Comparison of ENCODE assay signal across 25 cellular contexts in the genomic region with DNA sequence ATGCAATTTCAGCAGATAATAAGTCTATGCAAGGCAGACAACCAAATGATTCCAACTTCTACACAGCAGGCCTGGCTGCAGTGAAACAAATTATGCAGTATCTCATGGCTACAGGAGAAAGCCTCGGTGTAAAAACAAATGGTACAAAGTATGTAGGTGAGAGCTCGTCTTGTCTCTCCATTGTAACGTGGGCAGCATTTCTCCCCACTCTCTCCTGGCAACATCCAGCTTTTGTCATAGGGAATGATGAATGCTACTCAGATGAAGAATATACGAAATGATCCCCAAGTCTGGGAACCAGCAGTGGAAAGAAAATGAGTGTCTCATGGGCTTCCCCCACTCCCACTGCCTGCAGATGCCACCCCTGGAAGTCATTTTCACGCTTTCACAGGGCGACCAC.
"Had no signal": no experiment of that assay in that cellular context is flagged by ENCODE, and none has a peak within 500 bp of the region (broad histone marks: within the 10 kb centered on the region; RNA-seq: fewer than 3 reads in every experiment).

No MANE protein-coding gene starts in this region.

- H3K36me3 ChIP-seq: left lung, prostate gland, right lobe of liver, suprapubic skin, upper lobe of left lung had no signal

- H3K36me3 Mint-ChIP-seq: natural killer cell had no signal

- H3K4me2 ChIP-seq: smooth muscle cell had no signal

- H3K9me3 ChIP-seq: body of pancreas, left lung, mucosa of descending colon, prostate gland, right lobe of liver, suprapubic skin, upper lobe of left lung had no signal

- H3K4me1 ChIP-seq: prostate gland, right lobe of liver had no signal

- H3K27ac Mint-ChIP-seq: activated naive CD8-positive, alpha-beta T cell; natural killer cell had no signal

- H3K27me3 Mint-ChIP-seq: activated naive CD8-positive, alpha-beta T cell; activated T-helper 17 cell treated with anti-CD3 and anti-CD28 coated beads, Interleukin-2, amount 50 U/mL, for 72 hours; stimulated activated naive CD8-positive, alpha-beta T cell treated with anti-CD3 and anti-CD28 coated beads, Interleukin-15, Interleukin-2, amounts not matched to agents 100 ng/mL and 50 ng/mL, for 24 hours had no signal

- H3K27me3 ChIP-seq: body of pancreas, left lung, right lobe of liver, suprapubic skin, upper lobe of left lung had no signal

- ATAC-seq: activated T-helper 17 cell treated with anti-CD3 and anti-CD28 coated beads, Interleukin-2, amount 50 U/mL, for 72 hours; body of pancreas; left lung; mucosa of descending colon; natural killer cell; right lobe of liver; SK-N-SH treated with all-trans-retinoic acid at 6 μM for 48 hours had no signal

- H3K27ac ChIP-seq: body of pancreas, coronary artery, left lung, prostate gland, right lobe of liver, suprapubic skin, VCaP had no signal

- DNase-seq: activated CD4-positive, alpha-beta T cell treated with anti-CD3 and anti-CD28 coated beads for 1 hour; activated CD8-positive, alpha-beta memory T cell treated with anti-CD3 and anti-CD28 coated beads, Interleukin-2, amount 50 U/mL, for 48 hours; amniotic stem cell; body of pancreas; central memory CD4-positive, alpha-beta T cell; foreskin fibroblast; glutamatergic neuron; kidney; left lung; mammary epithelial cell; mucosa of descending colon; natural killer cell; occipital lobe; right lobe of liver; T-helper 1 cell; upper lobe of left lung had no signal

- H3K4me3 ChIP-seq: body of pancreas, coronary artery, left lung, mucosa of descending colon, prostate gland, right lobe of liver, smooth muscle cell, suprapubic skin, upper lobe of left lung had no signal

- H3K4me3 Mint-ChIP-seq: activated T-helper 17 cell treated with anti-CD3 and anti-CD28 coated beads, Interleukin-2, amount 50 U/mL, for 72 hours; natural killer cell; stimulated activated naive CD8-positive, alpha-beta T cell treated with anti-CD3 and anti-CD28 coated beads, Interleukin-15, Interleukin-2, amounts not matched to agents 100 ng/mL and 50 ng/mL, for 24 hours had no signal

- H3K9me3 Mint-ChIP-seq: activated T-helper 17 cell treated with anti-CD3 and anti-CD28 coated beads, Interleukin-2, amount 50 U/mL, for 72 hours; natural killer cell; stimulated activated naive CD8-positive, alpha-beta T cell treated with anti-CD3 and anti-CD28 coated beads, Interleukin-15, Interleukin-2, amounts not matched to agents 100 ng/mL and 50 ng/mL, for 24 hours had no signal
